Comparison of ENCODE assay signal across 11 cellular contexts in genomic region chr2:170798996-170799395, GRCh38. TPM values are rescaled to one million over a fixed set of nuclear protein-coding genes. Genes with fewer than 3 reads are reported as not detected.
"Had no signal": no experiment of that assay in that cellular context is flagged by ENCODE, and none has a peak within 500 bp of the region (broad histone marks: within the 10 kb centered on the region; RNA-seq: fewer than 3 reads in every experiment).

No MANE protein-coding gene starts in this region.

- H3K4me2 ChIP-seq: GM23338 had no signal

- H3K9me3 ChIP-seq: HAP-1 had no signal

- H3K4me3 ChIP-seq: GM23248, GM23338, HAP-1 had no signal

- H3K9ac ChIP-seq: GM23248 had no signal

- H2AFZ ChIP-seq: GM23248, GM23338 had no signal

- H3K4me1 ChIP-seq: HAP-1 had no signal

- ATAC-seq: GM23338, HCT116 had no signal

- H3K36me3 ChIP-seq: HAP-1 had no signal

- H3K27ac ChIP-seq: GM23248 had no signal

- FAIRE-seq: H1, H54 had no signal

- DNase-seq: GM23248, GOT3, H7, H9, HCEC 1CT, HFFc6 had no signal

RNA-seq across cellular contexts. Expression of gene ERICH2, which starts 28.8 kb away (rescaled TPM):
- total RNA-seq: GM23248, GM23338, H7, HFFc6 had no signal
- polyA plus RNA-seq: GM23248 had no signal
